19 cellular contexts compared by ENCODE assay signal in genomic region chr21:28229811-28230210, GRCh38.
A peak's percentile ranks its signal among the peaks of the same experiment; 100 is the strongest.
DNase-seq lines count a peak whose midpoint lies in the region; ATAC-seq, FAIRE-seq and TF ChIP-seq lines count a peak whose summit lies in the region.
"Had no signal": no experiment of that assay in that cellular context is flagged by ENCODE, and none has a peak within 500 bp of the region (broad histone marks: within the 10 kb centered on the region; RNA-seq: fewer than 3 reads in every experiment).

No MANE protein-coding gene starts in this region.

- DNase-seq in GM23248 (peak; percentile 88), RWPE2 (ENCODE audit: low spot score) (no peak), fibroblast of gingiva (ENCODE audit: low read depth) (peak; percentile 73), pancreas (no peak), Kasumi-1 (lab: John Stamatoyannopoulos, UW) (no peak)
- DNase-seq: activated CD4-positive, CD25-positive, alpha-beta regulatory T cell treated with anti-CD3 and anti-CD28 coated beads, Interleukin-2, amount 50 U/mL, for 72 hours; activated T-cell treated with anti-CD3 and anti-CD28 coated beads, Interleukin-2, amount 50 U/mL, for 24 hours; amygdala; CD4-positive, alpha-beta T cell; effector CD4-positive, alpha-beta T cell; hypothalamus; left ventricle myocardium superior; naive thymus-derived CD8-positive, alpha-beta T cell; NCI-H1694; NCI-H774 had no signal

- H4K20me1 ChIP-seq in GM23248 (ENCODE audit: insufficient read depth): no peaks in the 10 kb centered on the region

- H3K4me2 ChIP-seq in GM23248 (ENCODE audit: unreplicated experiment): peak overlapping the region; percentile 62

- ATAC-seq in RWPE2 (ENCODE audit: low read depth) (peak; percentile 89), pancreas (peak; percentile 78 to 89 (median 82)), HG02571 (IDR thresholded peaks at IDR 0.05; ENCODE audit: unreplicated experiment) (no peak), GM21515 (IDR thresholded peaks at IDR 0.05; ENCODE audit: unreplicated experiment) (no peak)
- no peak for ATAC-seq in activated CD4-positive, CD25-positive, alpha-beta regulatory T cell treated with anti-CD3 and anti-CD28 coated beads, Interleukin-2, amount 50 U/mL, for 24 hours
- ATAC-seq: left ventricle myocardium superior; naive thymus-derived CD8-positive, alpha-beta T cell had no signal

- H3K9me3 ChIP-seq in GM23248 (ENCODE audit: low read depth) (no peaks in the 10 kb centered on the region), RWPE2 (ENCODE audit: severe bottlenecking) (no peaks in the 10 kb centered on the region), pancreas (no peaks in the 10 kb centered on the region)

- TF ChIP-seq CTCF in RWPE2 (IDR thresholded peaks at IDR 0.05; ENCODE audit: poor library complexity, severe bottlenecking): no peak
- TF ChIP-seq CTCF in pancreas (IDR thresholded peaks at IDR 0.05): no peak

- no peaks in the 10 kb centered on the region for H3K27me3 ChIP-seq in GM23248 (replicated peaks; ENCODE audit: insufficient read depth)
- no peaks in the 10 kb centered on the region for H3K27me3 ChIP-seq in RWPE2 (ENCODE audit: insufficient read depth, poor library complexity, severe bottlenecking)
- H3K27me3 ChIP-seq in pancreas: no peaks in the 10 kb centered on the region

- intact Hi-C loops in pancreas (cut with DNase I): no loop called here

- H3K9me2 ChIP-seq in GM23248 (ENCODE audit: insufficient read depth): 0 out of 2 replicates have a peak, but pooled peaks cover under 1% of the 10 kb centered on the region

- H3K4me1 ChIP-seq in GM23248 (ENCODE audit: insufficient read depth) (peaks cover 39% of the 10 kb centered on the region), RWPE2 (ENCODE audit: insufficient read depth, poor library complexity, severe bottlenecking) (peaks cover 19% of the 10 kb centered on the region), pancreas (peaks cover 5 to 16% (median 13%) of the 10 kb centered on the region in 3 donors)

- H3K4me3 ChIP-seq in GM23248 (peak overlapping the region; percentile 16; the same call in 1 of the 2 replicates), RWPE2 (ENCODE audit: severe bottlenecking) (no peak overlapping the region), pancreas (no peak overlapping the region)
- H3K4me3 ChIP-seq: skin epidermis had no signal

- in situ Hi-C loops in GM23248 (cut with MboI): no loop called here

- no peak for FAIRE-seq in pancreas (lab: Jason Lieb, UNC)

- H3K27ac ChIP-seq in GM23248 (peak overlapping the region; percentile 64), RWPE2 (ENCODE audit: poor library complexity, severe bottlenecking) (peak overlapping the region; percentile 75), pancreas (no peak overlapping the region)
- H3K27ac ChIP-seq: skin epidermis had no signal

- WGBS in GM23248 (ENCODE audit: low coverage in 1 of 2, low lambda C conversion rate in 2 of 2, missing lambda C conversion rate in 2 of 2), 2 experiments: 8 to 12% methylated on average over 4 of the region's 4 CpGs
- 35 to 39% methylated on average over 4 of the region's 4 CpGs for WGBS in pancreas, 2 donors

- no peaks in the 10 kb centered on the region for H3K79me2 ChIP-seq in GM23248 (ENCODE audit: insufficient read depth)

- peak overlapping the region; percentile 40 for H3K9ac ChIP-seq in GM23248

- H2AFZ ChIP-seq in GM23248: no peak overlapping the region

- peaks cover 21% of the 10 kb centered on the region; the same call in 1 of the 2 replicates for H3F3A ChIP-seq in GM23248 (ENCODE audit: insufficient read depth)

- no peaks in the 10 kb centered on the region for H3K36me3 ChIP-seq in GM23248 (ENCODE audit: low read depth)
- no peaks in the 10 kb centered on the region for H3K36me3 ChIP-seq in RWPE2 (ENCODE audit: low read depth)
- no peaks in the 10 kb centered on the region for H3K36me3 ChIP-seq in pancreas

Comparison
In these comparisons a context has a peak if more than half of its experiments do, and no peak if none do; other contexts are left out.
1. DNase-seq: peak in GM23248 (single experiment) and fibroblast of gingiva (single experiment); none in RWPE2 (single experiment), pancreas (0 of 6) and Kasumi-1 (0 of 2).
2. H3K27ac ChIP-seq: peak in GM23248 (single experiment) and RWPE2 (single experiment); none in pancreas (0 of 4).
3. ATAC-seq: peak in RWPE2 (single experiment) and pancreas (4 of 4); none in HG02571 (single experiment), GM21515 (single experiment) and activated CD4-positive, CD25-positive, alpha-beta regulatory T cell treated with anti-CD3 and anti-CD28 coated beads, Interleukin-2, amount 50 U/mL, for 24 hours (0 of 2).